ENCODE assay signal across 8 cellular contexts in the genomic region with DNA sequence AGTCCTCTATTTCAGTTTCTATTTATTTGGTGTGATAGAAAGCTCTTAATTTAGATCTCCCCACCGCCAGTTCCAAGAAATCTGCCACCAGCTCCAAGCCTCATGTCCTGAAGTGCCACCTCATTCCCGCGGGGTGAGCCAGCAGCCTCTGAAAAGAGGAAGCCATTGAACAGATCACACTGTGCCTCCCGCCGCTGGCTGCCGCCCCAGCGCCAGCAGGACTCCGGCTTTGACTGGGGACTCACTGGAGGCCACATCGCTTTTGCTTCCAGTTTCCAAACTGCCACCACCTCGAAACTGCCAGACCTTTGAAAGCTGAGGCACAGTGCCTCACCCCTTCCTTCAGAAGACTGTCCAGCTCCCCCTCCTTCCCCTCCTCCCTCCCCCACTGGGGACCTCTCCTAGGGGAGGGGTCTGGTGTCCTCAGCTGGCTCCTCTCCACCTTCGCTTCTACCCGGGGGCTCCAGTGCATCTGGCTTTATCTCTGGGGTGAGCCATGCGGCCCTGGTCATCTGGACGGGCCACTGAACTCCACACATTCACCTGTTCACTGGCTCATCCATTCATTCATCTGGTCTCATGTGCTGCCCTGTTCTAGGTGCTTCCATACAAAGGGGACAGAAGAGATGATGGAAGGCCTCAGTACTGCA. TPM values are rescaled to one million over a fixed set of nuclear protein-coding genes. Genes with fewer than 3 reads are reported as not detected.
DNase-seq lines count a peak whose midpoint lies in the region; ATAC-seq and TF ChIP-seq lines count a peak whose summit lies in the region.

No MANE protein-coding gene starts in this region.

- peak overlapping the region; percentile 42 for H3K4me3 Mint-ChIP-seq in activated T-helper 1 cell treated with anti-CD3 and anti-CD28 coated beads, Interleukin-12 subunit alpha, Interleukin-12 subunit beta, Interleukin-2, Interleukin-4 antibody, amounts not matched to agents 30 ng/mL and 10 ng/mL and 1 ng/mL, durations not matched to agents 14 hours and 24 hours and 36 hours
- peak overlapping the region; percentile 78 to 79 for H3K4me3 Mint-ChIP-seq in stimulated activated naive B cell treated with anti-CD40 and anti-IgM and Interleukin-4, amounts not matched to agents 10 μg/mL and 1 μg/mL and 100 μg/mL, for 72 hours

- peaks cover 5% of the 10 kb centered on the region for H3K27me3 Mint-ChIP-seq in activated T-helper 1 cell treated with anti-CD3 and anti-CD28 coated beads, Interleukin-12 subunit alpha, Interleukin-12 subunit beta, Interleukin-2, Interleukin-4 antibody, amounts not matched to agents 30 ng/mL and 10 ng/mL and 1 ng/mL, durations not matched to agents 14 hours and 24 hours and 36 hours (ENCODE audit: insufficient read depth)
- no peaks in the 10 kb centered on the region for H3K27me3 Mint-ChIP-seq in stimulated activated naive B cell treated with anti-CD40 and anti-IgM and Interleukin-4, amounts not matched to agents 10 μg/mL and 1 μg/mL and 100 μg/mL, for 72 hours

- peaks cover 6% of the 10 kb centered on the region for H3K36me3 Mint-ChIP-seq in activated T-helper 1 cell treated with anti-CD3 and anti-CD28 coated beads, Interleukin-12 subunit alpha, Interleukin-12 subunit beta, Interleukin-2, Interleukin-4 antibody, amounts not matched to agents 30 ng/mL and 10 ng/mL and 1 ng/mL, durations not matched to agents 14 hours and 24 hours and 36 hours (ENCODE audit: low read depth)
- peaks cover 0 to 22% of the 10 kb centered on the region in 2 donors for H3K36me3 Mint-ChIP-seq in stimulated activated naive B cell treated with anti-CD40 and anti-IgM and Interleukin-4, amounts not matched to agents 10 μg/mL and 1 μg/mL and 100 μg/mL, for 72 hours

- H3K4me3 ChIP-seq in GM12864 (ENCODE audit: low read depth, low read length) = peak overlapping the region; percentile 18

- ATAC-seq in stimulated activated naive B cell treated with anti-CD40 and anti-IgM and Interleukin-4, amounts not matched to agents 10 μg/mL and 1 μg/mL and 100 μg/mL, for 72 hours (replicated peaks) = peak; percentile 84 to 90

- peaks cover 5% of the 10 kb centered on the region for H3K9me3 Mint-ChIP-seq in activated T-helper 1 cell treated with anti-CD3 and anti-CD28 coated beads, Interleukin-12 subunit alpha, Interleukin-12 subunit beta, Interleukin-2, Interleukin-4 antibody, amounts not matched to agents 30 ng/mL and 10 ng/mL and 1 ng/mL, durations not matched to agents 14 hours and 24 hours and 36 hours
- peaks cover 0 to 2% of the 10 kb centered on the region in 2 donors for H3K9me3 Mint-ChIP-seq in stimulated activated naive B cell treated with anti-CD40 and anti-IgM and Interleukin-4, amounts not matched to agents 10 μg/mL and 1 μg/mL and 100 μg/mL, for 72 hours

- TF ChIP-seq CTCF in GM12864 (IDR thresholded peaks at IDR 0.05; ENCODE audit: low read depth, low read length, missing control alignments) (no peak), GM20000 (IDR thresholded peaks at IDR 0.05; ENCODE audit: extremely low read depth, missing control alignments) (no peak)

- H3K27ac Mint-ChIP-seq in activated T-helper 1 cell treated with anti-CD3 and anti-CD28 coated beads, Interleukin-12 subunit alpha, Interleukin-12 subunit beta, Interleukin-2, Interleukin-4 antibody, amounts not matched to agents 30 ng/mL and 10 ng/mL and 1 ng/mL, durations not matched to agents 14 hours and 24 hours and 36 hours = peak overlapping the region; percentile 77
- H3K27ac Mint-ChIP-seq in stimulated activated naive B cell treated with anti-CD40 and anti-IgM and Interleukin-4, amounts not matched to agents 10 μg/mL and 1 μg/mL and 100 μg/mL, for 72 hours = peak overlapping the region; percentile 97

- intact Hi-C loops in activated T-helper 1 cell treated with anti-CD3 and anti-CD28 coated beads, Interleukin-12 subunit alpha, Interleukin-12 subunit beta, Interleukin-2, Interleukin-4 antibody, amounts not matched to agents 30 ng/mL and 10 ng/mL and 1 ng/mL, durations not matched to agents 14 hours and 24 hours and 36 hours (cut with micrococcal nuclease) = no loop called here

- H3K4me1 Mint-ChIP-seq in activated T-helper 1 cell treated with anti-CD3 and anti-CD28 coated beads, Interleukin-12 subunit alpha, Interleukin-12 subunit beta, Interleukin-2, Interleukin-4 antibody, amounts not matched to agents 30 ng/mL and 10 ng/mL and 1 ng/mL, durations not matched to agents 14 hours and 24 hours and 36 hours (ENCODE audit: low read depth) = peaks cover 28% of the 10 kb centered on the region
- peaks cover 34 to 43% of the 10 kb centered on the region in 2 donors for H3K4me1 Mint-ChIP-seq in stimulated activated naive B cell treated with anti-CD40 and anti-IgM and Interleukin-4, amounts not matched to agents 10 μg/mL and 1 μg/mL and 100 μg/mL, for 72 hours

- DNase-seq in GM12864 (ENCODE audit: low read depth) = no peak
- peak; percentile 78 for DNase-seq in GM20000 (ENCODE audit: low spot score)
- DNase-seq in HK-2 (ENCODE audit: unreplicated experiment) = peak; percentile 16
- DNase-seq in activated T-helper 1 cell treated with anti-CD3 and anti-CD28 coated beads, Interleukin-12 subunit alpha, Interleukin-12 subunit beta, Interleukin-2, Interleukin-4 antibody, amounts not matched to agents 30 ng/mL and 10 ng/mL and 1 ng/mL, durations not matched to agents 14 hours and 24 hours and 36 hours (ENCODE audit: low spot score) = peak; percentile 17
- DNase-seq in islet precursor cell = peak; percentile 43
- peak; percentile 67 for DNase-seq in stimulated activated naive B cell treated with anti-CD40 and anti-IgM and Interleukin-4, amounts not matched to agents 10 μg/mL and 1 μg/mL and 100 μg/mL, for 72 hours
- DNase-seq in COLO829 (ENCODE audit: low spot score) = no peak
- no peak for DNase-seq in DMS 273 (lab: John Stamatoyannopoulos, UW; ENCODE audit: unreplicated experiment)

RNA-seq across cellular contexts. Expression of gene VPS26C, which starts 59.0 kb away (rescaled TPM):
- 53.8 and 58.9 TPM in 2 replicates for total RNA-seq in activated T-helper 1 cell treated with anti-CD3 and anti-CD28 coated beads, Interleukin-12 subunit alpha, Interleukin-12 subunit beta, Interleukin-2, Interleukin-4 antibody, amounts not matched to agents 30 ng/mL and 10 ng/mL and 1 ng/mL, durations not matched to agents 14 hours and 24 hours and 36 hours

Comparison
In these comparisons a context has a peak if more than half of its experiments do, and no peak if none do; other contexts are left out.
1. DNase-seq: peak in GM20000 (single experiment), HK-2 (single experiment), activated T-helper 1 cell treated with anti-CD3 and anti-CD28 coated beads, Interleukin-12 subunit alpha, Interleukin-12 subunit beta, Interleukin-2, Interleukin-4 antibody, amounts not matched to agents 30 ng/mL and 10 ng/mL and 1 ng/mL, durations not matched to agents 14 hours and 24 hours and 36 hours (single experiment), islet precursor cell (single experiment) and stimulated activated naive B cell treated with anti-CD40 and anti-IgM and Interleukin-4, amounts not matched to agents 10 μg/mL and 1 μg/mL and 100 μg/mL, for 72 hours (single experiment); none in GM12864 (single experiment), COLO829 (single experiment) and DMS 273 (single experiment).